16 cellular contexts compared by ENCODE assay signal in genomic region chr18:5288517-5288935, GRCh38.
DNase-seq lines count a peak whose midpoint lies in the region; ATAC-seq lines count a peak whose summit lies in the region.
"Had no signal": no experiment of that assay in that cellular context is flagged by ENCODE, and none has a peak within 500 bp of the region (broad histone marks: within the 10 kb centered on the region; RNA-seq: fewer than 3 reads in every experiment).

No MANE protein-coding gene starts in this region.

- H3K9me3 Mint-ChIP-seq in central memory CD8-positive, alpha-beta T cell, result no peaks in the 10 kb centered on the region
- H3K9me3 Mint-ChIP-seq: activated CD4-positive, alpha-beta T cell treated with anti-CD3 and anti-CD28 coated beads, Interleukin-2, amount 10 ng/mL, durations not matched to agents 7 days and 5 days had no signal

- no peak overlapping the region for H3K4me3 Mint-ChIP-seq in central memory CD8-positive, alpha-beta T cell
- H3K4me3 Mint-ChIP-seq: activated CD4-positive, alpha-beta T cell treated with anti-CD3 and anti-CD28 coated beads, Interleukin-2, amount 10 ng/mL, durations not matched to agents 7 days and 5 days had no signal

- DNase-seq in central memory CD8-positive, alpha-beta T cell (ENCODE audit: low spot score in 2 of 2), result no peak
- no peak for DNase-seq in NOMO-1 treated with DMSO at 0.1 percent for 48 hours (lab: John Stamatoyannopoulos, UW; ENCODE audit: unreplicated experiment)
- DNase-seq in NCI-H1105 (lab: John Stamatoyannopoulos, UW), result no peak
- no peak for DNase-seq in CD1c-positive myeloid dendritic cell (ENCODE audit: extremely low spot score)
- DNase-seq in NCI-H128 (lab: John Stamatoyannopoulos, UW; ENCODE audit: unreplicated experiment), result no peak
- DNase-seq: activated CD4-positive, alpha-beta T cell treated with anti-CD3 and anti-CD28 coated beads, Interleukin-2, amount 10 ng/mL, durations not matched to agents 7 days and 5 days; COR-L47; IMR-90; mesenchymal stem cell; NCI-H1930; psoas muscle; stimulated activated CD4-positive, alpha-beta T cell treated with anti-CD3 and anti-CD28 coated beads, Interleukin-4, amount 100 ng/mL, for 24 hours had no signal

- H3K27ac Mint-ChIP-seq in central memory CD8-positive, alpha-beta T cell (ENCODE audit: low read depth), result peak overlapping the region; percentile 26
- H3K27ac Mint-ChIP-seq: activated CD4-positive, alpha-beta T cell treated with anti-CD3 and anti-CD28 coated beads, Interleukin-2, amount 10 ng/mL, durations not matched to agents 7 days and 5 days had no signal

- H3K27me3 Mint-ChIP-seq in central memory CD8-positive, alpha-beta T cell, result no peaks in the 10 kb centered on the region
- H3K27me3 Mint-ChIP-seq: activated CD4-positive, alpha-beta T cell treated with anti-CD3 and anti-CD28 coated beads, Interleukin-2, amount 10 ng/mL, durations not matched to agents 7 days and 5 days had no signal

- peaks cover 26% of the 10 kb centered on the region for H3K4me1 Mint-ChIP-seq in central memory CD8-positive, alpha-beta T cell

- peaks cover 25% of the 10 kb centered on the region for H3K36me3 Mint-ChIP-seq in central memory CD8-positive, alpha-beta T cell (ENCODE audit: insufficient read depth)

- ATAC-seq in GM18870 (IDR thresholded peaks at IDR 0.05; ENCODE audit: unreplicated experiment) (peak; percentile 56), GM21619 (IDR thresholded peaks at IDR 0.05; ENCODE audit: unreplicated experiment) (peak; percentile 82), HG03159 (IDR thresholded peaks at IDR 0.05; ENCODE audit: unreplicated experiment) (peak; percentile 71)
- ATAC-seq in central memory CD8-positive, alpha-beta T cell (replicated peaks; ENCODE audit: extremely low read depth, poor library complexity, severe bottlenecking), result no peak
- ATAC-seq: esophagus mucosa, psoas muscle had no signal
